Comparison of ENCODE assay signal across 1 cellular context in genomic region chr18:9914334-9914583, GRCh38.
A peak's percentile ranks its signal among the peaks of the same experiment; 100 is the strongest.
TF ChIP-seq lines count a peak whose summit lies in the region.

No MANE protein-coding gene starts in this region.

TF ChIP-seq in GM12878, 131 proteins besides CTCF, POLR2A, EP300 and RAD21:
- TF ChIP-seq, protein P1, sequence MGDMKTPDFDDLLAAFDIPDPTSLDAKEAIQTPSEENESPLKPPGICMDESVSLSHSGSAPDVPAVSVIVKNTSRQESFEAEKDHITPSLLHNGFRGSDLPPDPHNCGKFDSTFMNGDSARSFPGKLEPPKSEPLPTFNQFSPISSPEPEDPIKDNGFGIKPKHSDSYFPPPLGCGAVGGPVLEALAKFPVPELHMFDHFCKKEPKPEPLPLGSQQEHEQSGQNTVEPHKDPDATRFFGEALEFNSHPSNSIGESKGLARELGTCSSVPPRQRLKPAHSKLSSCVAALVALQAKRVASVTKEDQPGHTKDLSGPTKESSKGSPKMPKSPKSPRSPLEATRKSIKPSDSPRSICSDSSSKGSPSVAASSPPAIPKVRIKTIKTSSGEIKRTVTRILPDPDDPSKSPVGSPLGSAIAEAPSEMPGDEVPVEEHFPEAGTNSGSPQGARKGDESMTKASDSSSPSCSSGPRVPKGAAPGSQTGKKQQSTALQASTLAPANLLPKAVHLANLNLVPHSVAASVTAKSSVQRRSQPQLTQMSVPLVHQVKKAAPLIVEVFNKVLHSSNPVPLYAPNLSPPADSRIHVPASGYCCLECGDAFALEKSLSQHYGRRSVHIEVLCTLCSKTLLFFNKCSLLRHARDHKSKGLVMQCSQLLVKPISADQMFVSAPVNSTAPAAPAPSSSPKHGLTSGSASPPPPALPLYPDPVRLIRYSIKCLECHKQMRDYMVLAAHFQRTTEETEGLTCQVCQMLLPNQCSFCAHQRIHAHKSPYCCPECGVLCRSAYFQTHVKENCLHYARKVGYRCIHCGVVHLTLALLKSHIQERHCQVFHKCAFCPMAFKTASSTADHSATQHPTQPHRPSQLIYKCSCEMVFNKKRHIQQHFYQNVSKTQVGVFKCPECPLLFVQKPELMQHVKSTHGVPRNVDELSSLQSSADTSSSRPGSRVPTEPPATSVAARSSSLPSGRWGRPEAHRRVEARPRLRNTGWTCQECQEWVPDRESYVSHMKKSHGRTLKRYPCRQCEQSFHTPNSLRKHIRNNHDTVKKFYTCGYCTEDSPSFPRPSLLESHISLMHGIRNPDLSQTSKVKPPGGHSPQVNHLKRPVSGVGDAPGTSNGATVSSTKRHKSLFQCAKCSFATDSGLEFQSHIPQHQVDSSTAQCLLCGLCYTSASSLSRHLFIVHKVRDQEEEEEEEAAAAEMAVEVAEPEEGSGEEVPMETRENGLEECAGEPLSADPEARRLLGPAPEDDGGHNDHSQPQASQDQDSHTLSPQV (IDR thresholded peaks at IDR 0.05), result no peak
- TF ChIP-seq RB1 (IDR thresholded peaks at IDR 0.05; ENCODE audit: borderline replicate concordance), result 0 out of 2 replicates have a peak, but pooled peaks have one; percentile 5
